Comparison of ENCODE assay signal across 27 cellular contexts in genomic region chr20:50701055-50701963, GRCh38. TPM values are rescaled to one million over a fixed set of nuclear protein-coding genes. Genes with fewer than 3 reads are reported as not detected.
DNase-seq lines count a peak whose midpoint lies in the region; ATAC-seq, FAIRE-seq and TF ChIP-seq lines count a peak whose summit lies in the region.
"Had no signal": no experiment of that assay in that cellular context is flagged by ENCODE, and none has a peak within 500 bp of the region (broad histone marks: within the 10 kb centered on the region; RNA-seq: fewer than 3 reads in every experiment).

No MANE protein-coding gene starts in this region.

- H2AK5ac ChIP-seq in mesenchymal stem cell (ENCODE audit: low read length, severe bottlenecking) = peak overlapping the region; percentile 39

- H4K91ac ChIP-seq in mesenchymal stem cell (ENCODE audit: low read length) = no peak overlapping the region

- CTCF ChIA-PET in A549 (lab: Yijun Ruan, JAX) = interaction anchor here (0.6 to 1.0 kb wide), 2 partner anchors 87 to 93 kb away, joined by 3 to 4 read pairs; no protein-coding TSS in a partner anchor

- no peak overlapping the region for H2AFZ ChIP-seq in mesenchymal stem cell (ENCODE audit: low read depth, low read length)

- no peak overlapping the region for H3K9ac ChIP-seq in mesenchymal stem cell (ENCODE audit: low read length)

- H3K14ac ChIP-seq in mesenchymal stem cell (ENCODE audit: low read length in 2 of 2) = no peak overlapping the region

- H2BK120ac ChIP-seq in mesenchymal stem cell (ENCODE audit: low read depth, low read length) = no peak overlapping the region

- peak overlapping the region; percentile 65 to 80 for H2BK12ac ChIP-seq in mesenchymal stem cell (ENCODE audit: low read length in 2 of 2)

- peaks cover 13% of the 10 kb centered on the region for H3K4me1 ChIP-seq in A549
- H3K4me1 ChIP-seq in mesenchymal stem cell (ENCODE audit: control insufficient read depth, insufficient read depth, low read depth, low read length) = peaks cover 5% of the 10 kb centered on the region
- H3K4me1 ChIP-seq: HAP-1, tibial nerve had no signal

- H4K8ac ChIP-seq in mesenchymal stem cell (ENCODE audit: low read length) = peak overlapping the region; percentile 69

- no peak for TF ChIP-seq POLR2A in A549 (IDR thresholded peaks at IDR 0.05; ENCODE audit: low read length)

- FAIRE-seq in A549 (lab: Jason Lieb, UNC) (no peak), TTC549 (lab: Jason Lieb, UNC) (peak; percentile 95)
- FAIRE-seq: bronchial epithelial cell, frontal cortex had no signal

- no peak for TF ChIP-seq EP300 in A549 (IDR thresholded peaks at IDR 0.05)

- no peak for TF ChIP-seq CTCF in A549 (IDR thresholded peaks at IDR 0.05)

- H3K9me3 ChIP-seq in A549 = no peaks in the 10 kb centered on the region
- no peaks in the 10 kb centered on the region for H3K9me3 ChIP-seq in mesenchymal stem cell (ENCODE audit: control insufficient read depth, low read length)
- H3K9me3 ChIP-seq: HAP-1, SJCRH30, tibial nerve had no signal

- H3K27me3 ChIP-seq in mesenchymal stem cell (ENCODE audit: control insufficient read depth in 1 of 2, insufficient read depth in 1 of 2, low read length in 2 of 2) = no peaks in the 10 kb centered on the region
- H3K27me3 ChIP-seq: tibial nerve had no signal

- ATAC-seq in A549 (peak in 1 of 2 experiments; percentile 73; a peak in 3 of 6 replicates), HG03565 (IDR thresholded peaks at IDR 0.05; ENCODE audit: unreplicated experiment) (no peak), GM21723 (IDR thresholded peaks at IDR 0.05; ENCODE audit: unreplicated experiment) (no peak), GM19455 (IDR thresholded peaks at IDR 0.05; ENCODE audit: unreplicated experiment) (no peak)
- ATAC-seq: CD8-positive, alpha-beta T cell; effector memory CD8-positive, alpha-beta T cell; left colon had no signal

- WGBS in A549 (ENCODE audit: missing lambda C conversion rate) = 50% methylated on average over 11 of the region's 11 CpGs
- WGBS in mesenchymal stem cell = 40% methylated on average over 9 of the region's 11 CpGs

- H3K4me3 ChIP-seq in A549 (no peak overlapping the region), mesenchymal stem cell (ENCODE audit: insufficient read depth in 1 of 2, low read depth in 1 of 2, low read length in 2 of 2) (no peak overlapping the region)
- H3K4me3 ChIP-seq: coronary artery, HAP-1, SJCRH30, tibial nerve had no signal

- no peak for TF ChIP-seq RAD21 in A549 (conservative IDR thresholded peaks at IDR 0.05 in 1 of 2, IDR thresholded peaks at IDR 0.05 in 1 of 2)

- peak overlapping the region in 1 of 2 experiments; percentile 47 for H3K4ac ChIP-seq in mesenchymal stem cell (ENCODE audit: low read depth in 1 of 2, low read length in 2 of 2)

- H2BK5ac ChIP-seq in mesenchymal stem cell (ENCODE audit: low read depth, low read length, poor library complexity, severe bottlenecking) = peak overlapping the region; percentile 4

- H3K23ac ChIP-seq in mesenchymal stem cell (ENCODE audit: low read length in 2 of 2) = no peak overlapping the region

- H3K36me3 ChIP-seq in mesenchymal stem cell (ENCODE audit: control insufficient read depth in 1 of 2, insufficient read depth in 2 of 2, low read depth in 1 of 2, low read length in 2 of 2) = no peaks in the 10 kb centered on the region
- H3K36me3 ChIP-seq: HAP-1, SJCRH30, tibial nerve had no signal

- no peak overlapping the region for H2BK15ac ChIP-seq in mesenchymal stem cell (ENCODE audit: low read depth, poor library complexity, severe bottlenecking)

- H3K4me2 ChIP-seq in A549 (peak overlapping the region; percentile 36; the same call in 2 of the 3 replicates), mesenchymal stem cell (ENCODE audit: low read length, poor library complexity, severe bottlenecking) (peak overlapping the region; percentile 8)

- H3K27ac ChIP-seq in A549 (peak overlapping the region in 1 of 2 experiments; percentile 26; a peak in 3 of 6 replicates), mesenchymal stem cell (ENCODE audit: low read length, poor library complexity, severe bottlenecking) (no peak overlapping the region)
- H3K27ac ChIP-seq: coronary artery, SJCRH30, tibial nerve had no signal

- peak in 1 of 2 experiments; percentile 68 for DNase-seq in A549 (ENCODE audit: low read depth in 1 of 2, low spot score in 1 of 2)
- peak; percentile 29 for DNase-seq in HS-27A (ENCODE audit: low read depth)
- DNase-seq in mesenchymal stem cell = no peak
- no peak for DNase-seq in germinal center (ENCODE audit: low spot score)
- DNase-seq: activated CD4-positive, alpha-beta memory T cell treated with anti-CD3 and anti-CD28 coated beads for 36 hours; activated CD4-positive, CD25-positive, alpha-beta regulatory T cell treated with anti-CD3 and anti-CD28 coated beads, Interleukin-2, amount 50 U/mL, for 72 hours; activated CD8-positive, alpha-beta memory T cell treated with anti-CD3 and anti-CD28 coated beads, Interleukin-2, amount 50 U/mL, for 4 hours; activated naive CD4-positive, alpha-beta T cell treated with anti-CD3 and anti-CD28 coated beads, Interleukin-2, amount 10 ng/mL, durations not matched to agents 7 days and 5 days; amniotic stem cell; CD8-positive, alpha-beta T cell; effector memory CD8-positive, alpha-beta T cell; hippocampal formation; left colon; NCI-H1092; NCI-H2107; NCI-H524 treated with DMSO at 0.1 percent for 48 hours; nucleus accumbens; SJCRH30 had no signal

- H3K18ac ChIP-seq in mesenchymal stem cell (ENCODE audit: low read depth in 1 of 2, low read length in 2 of 2) = peak overlapping the region in 1 of 2 experiments; percentile 50

- H3K79me1 ChIP-seq in mesenchymal stem cell (replicated peaks; ENCODE audit: low read length, poor library complexity, severe bottlenecking) = no peaks in the 10 kb centered on the region

- POLR2A ChIA-PET in A549 (lab: Yijun Ruan, JAX) = interaction anchor here (0.7 kb wide), 1 partner anchor 15 kb away, joined by 3 read pairs; no protein-coding TSS in a partner anchor

TF ChIP-seq in A549, 52 proteins besides CTCF, POLR2A, EP300 and RAD21:
- TF ChIP-seq PHF8 (IDR thresholded peaks at IDR 0.05; ENCODE audit: borderline replicate concordance, low read depth) = no peak
- peak; percentile 82 for TF ChIP-seq GATA3 (IDR thresholded peaks at IDR 0.05; ENCODE audit: borderline replicate concordance)
- TF ChIP-seq ZSCAN20 (CRISPR knock-in tag; IDR thresholded peaks at IDR 0.05) = no peak
- TF ChIP-seq USF2 (IDR thresholded peaks at IDR 0.05) = no peak
- no peak for TF ChIP-seq RFX5 (IDR thresholded peaks at IDR 0.05)
- TF ChIP-seq SREBF2 (IDR thresholded peaks at IDR 0.05) = no peak
- no peak for TF ChIP-seq CHD4 (IDR thresholded peaks at IDR 0.05; ENCODE audit: borderline replicate concordance)
- TF ChIP-seq CEBPB (IDR thresholded peaks at IDR 0.05) = 0 out of 4 replicates have a peak, but pooled peaks of 1 of the 2 experiments have one; percentile 3
- TF ChIP-seq FOXS1 (CRISPR knock-in tag; IDR thresholded peaks at IDR 0.05) = no peak
- TF ChIP-seq ZFP36 (IDR thresholded peaks at IDR 0.05; ENCODE audit: borderline replicate concordance, partially characterized antibody) = no peak
- TF ChIP-seq ELK1 (IDR thresholded peaks at IDR 0.05; ENCODE audit: low read depth, low read length) = no peak
- 0 out of 2 replicates have a peak, but pooled peaks have one; percentile 12 for TF ChIP-seq MAX (IDR thresholded peaks at IDR 0.05)
- no peak for TF ChIP-seq MAZ (IDR thresholded peaks at IDR 0.05; ENCODE audit: borderline replicate concordance, low read depth, low read length)
- TF ChIP-seq KDM1A (IDR thresholded peaks at IDR 0.05; ENCODE audit: low read depth) = no peak

RNA-seq across cellular contexts. Expression of gene RIPOR3, which starts 10.0 kb away (rescaled TPM):
- polyA plus RNA-seq in A549 (2011; rRNA removed) (0.03 TPM in 1 of 2 replicates, not detected in the other), A549 (2017; fragmentation: RNase III; extraction: RNeasy Plus Mini Kit Qiagen cat#74134 plus additional on column Dnase treatment) (0.05 to 0.06 TPM in 2 of 3 replicates, not detected in the other)
- 0.03 and 0.07 TPM in 2 replicates for polyA plus RNA-seq in A549 (2012; cell fraction: cytosol; rRNA removed)
- polyA plus RNA-seq in A549 (2012; cell fraction: nucleus; rRNA removed) = 0.09 and 0.19 TPM in 2 replicates
- 0.05 TPM in 1 of 2 replicates, not detected in the other for polyA minus RNA-seq in A549 (2011; rRNA and poly(A)+ RNA removed)
- polyA plus RNA-seq in mesenchymal stem cell (2013, experiment 1 of 2) = 45.9 TPM
- 43.6 TPM for polyA plus RNA-seq in mesenchymal stem cell (2013, experiment 2 of 2)

RNA-seq across cellular contexts. Expression of gene PARD6B, which starts 30.1 kb away (rescaled TPM):
- 6.2 and 6.4 TPM in 2 replicates for polyA plus RNA-seq in A549 (2011; rRNA removed)
- 1.6 and 1.7 TPM in 2 replicates for polyA plus RNA-seq in A549 (2012; cell fraction: cytosol; rRNA removed)
- polyA plus RNA-seq in A549 (2012; cell fraction: nucleus; rRNA removed) = 1.3 and 1.7 TPM in 2 replicates
- 2.7 to 3.1 TPM (median 2.8 TPM) in 3 replicates for polyA plus RNA-seq in A549 (2017; fragmentation: RNase III; extraction: RNeasy Plus Mini Kit Qiagen cat#74134 plus additional on column Dnase treatment)
- 11.1 and 11.2 TPM in 2 replicates for polyA minus RNA-seq in A549 (2011; rRNA and poly(A)+ RNA removed)
- polyA plus RNA-seq in mesenchymal stem cell (2013, experiment 1 of 2) = 2.3 TPM
- 2.5 TPM for polyA plus RNA-seq in mesenchymal stem cell (2013, experiment 2 of 2)
